ENCODE assay signal across 12 cellular contexts in the genomic region with DNA sequence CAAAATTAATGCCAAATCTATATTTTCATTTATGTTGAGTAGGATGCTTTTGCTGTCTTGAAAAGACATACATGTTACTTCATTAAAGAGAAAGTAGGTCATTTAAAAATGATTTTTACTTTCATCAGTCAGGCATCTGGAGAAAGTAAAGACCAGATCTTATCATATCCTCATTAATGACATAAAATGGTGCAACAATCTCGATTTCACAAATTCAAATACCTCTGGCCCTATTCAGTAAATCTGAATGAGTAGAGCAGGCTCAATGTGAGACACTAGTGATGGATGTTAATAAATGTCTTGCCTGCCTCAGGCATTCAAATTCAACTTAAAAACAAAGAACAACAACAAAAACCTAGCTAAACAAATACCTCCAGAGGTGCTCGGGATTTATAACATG.
DNase-seq lines count a peak whose midpoint lies in the region; ATAC-seq and TF ChIP-seq lines count a peak whose summit lies in the region.
"Had no signal": no experiment of that assay in that cellular context is flagged by ENCODE, and none has a peak within 500 bp of the region (broad histone marks: within the 10 kb centered on the region; RNA-seq: fewer than 3 reads in every experiment).

No MANE protein-coding gene starts in this region.

- H4K20me1 ChIP-seq in neural progenitor cell (ENCODE audit: low read depth), result no peaks in the 10 kb centered on the region
- H4K20me1 ChIP-seq: BLaER1 had no signal

- peaks cover 5% of the 10 kb centered on the region for H3K4me1 ChIP-seq in neural progenitor cell
- no peaks in the 10 kb centered on the region for H3K4me1 ChIP-seq in adrenal gland (replicated peaks in 1 of 2)
- no peaks in the 10 kb centered on the region for H3K4me1 ChIP-seq in CD8-positive, alpha-beta T cell (ENCODE audit: insufficient read depth, low read length)
- H3K4me1 ChIP-seq: BLaER1 had no signal

- TF ChIP-seq POLR2A in adrenal gland (IDR thresholded peaks at IDR 0.05), result no peak

- CTCF ChIA-PET in CD8-positive, alpha-beta T cell (lab: Charles Lee), result interaction anchor here (0.6 kb wide), 1 partner anchor 46 kb away, joined by 5 read pairs; no protein-coding TSS in a partner anchor

- no peaks in the 10 kb centered on the region for H3K79me2 ChIP-seq in neural progenitor cell (ENCODE audit: low read depth)

- peak overlapping the region; percentile 22 for H3K27ac ChIP-seq in neural progenitor cell
- no peak overlapping the region for H3K27ac ChIP-seq in adrenal gland
- H3K27ac ChIP-seq in CD8-positive, alpha-beta T cell (ENCODE audit: low read depth, low read length), result no peak overlapping the region
- H3K27ac ChIP-seq: BLaER1 had no signal

- H3K4me3 Mint-ChIP-seq in HFFc6 (no peak overlapping the region), neural progenitor cell (no peak overlapping the region)
- no peak overlapping the region for H3K4me3 Mint-ChIP-seq in CD8-positive, alpha-beta T cell
- H3K4me3 Mint-ChIP-seq: IgD-negative memory B cell had no signal

- H3K4me1 Mint-ChIP-seq in HFFc6 (ENCODE audit: low read depth) (no peaks in the 10 kb centered on the region; the same call in 1 of the 2 replicates), neural progenitor cell (peaks cover 16% of the 10 kb centered on the region)
- H3K4me1 Mint-ChIP-seq in CD8-positive, alpha-beta T cell (ENCODE audit: low read depth), result no peaks in the 10 kb centered on the region
- H3K4me1 Mint-ChIP-seq: IgD-negative memory B cell had no signal

- DNase-seq in EH (ENCODE audit: low read depth), result peak; percentile 54
- DNase-seq in HFFc6, result peak; percentile 13
- DNase-seq in neural progenitor cell (ENCODE audit: low spot score), result no peak
- no peak for DNase-seq in adrenal gland
- DNase-seq in CD8-positive, alpha-beta T cell, result no peak
- DNase-seq in germinal center (ENCODE audit: low spot score), result no peak
- DNase-seq: DMS53, HCEC 1CT, KG1 had no signal

- H3K36me3 ChIP-seq in neural progenitor cell (no peaks in the 10 kb centered on the region), adrenal gland (replicated peaks in 1 of 2) (no peaks in the 10 kb centered on the region)
- H3K36me3 ChIP-seq in CD8-positive, alpha-beta T cell (ENCODE audit: insufficient read depth, low read length), result no peaks in the 10 kb centered on the region
- H3K36me3 ChIP-seq: BLaER1 had no signal

- H3K9ac ChIP-seq in neural progenitor cell, result no peak overlapping the region
- H3K9ac ChIP-seq: BLaER1 had no signal

- H3K27me3 Mint-ChIP-seq in HFFc6 (ENCODE audit: insufficient read depth), result no peaks in the 10 kb centered on the region
- H3K27me3 Mint-ChIP-seq in neural progenitor cell (ENCODE audit: insufficient read depth, low read depth), result no peaks in the 10 kb centered on the region
- H3K27me3 Mint-ChIP-seq in CD8-positive, alpha-beta T cell (ENCODE audit: low read depth), result no peaks in the 10 kb centered on the region
- H3K27me3 Mint-ChIP-seq: IgD-negative memory B cell had no signal

- POLR2A ChIA-PET in CD8-positive, alpha-beta T cell (lab: Charles Lee), result no interaction called here

- H3K9me3 Mint-ChIP-seq in HFFc6, result no peaks in the 10 kb centered on the region
- peaks cover 5% of the 10 kb centered on the region for H3K9me3 Mint-ChIP-seq in neural progenitor cell
- H3K9me3 Mint-ChIP-seq in CD8-positive, alpha-beta T cell, result no peaks in the 10 kb centered on the region

- H3K27ac Mint-ChIP-seq in HFFc6 (no peak overlapping the region), neural progenitor cell (no peak overlapping the region)
- no peak overlapping the region for H3K27ac Mint-ChIP-seq in CD8-positive, alpha-beta T cell
- H3K27ac Mint-ChIP-seq: IgD-negative memory B cell had no signal

- no peak overlapping the region for H3K4me2 ChIP-seq in neural progenitor cell
- H3K4me2 ChIP-seq: BLaER1 had no signal

- H3K4me3 ChIP-seq in neural progenitor cell (no peak overlapping the region), adrenal gland (no peak overlapping the region)
- no peak overlapping the region for H3K4me3 ChIP-seq in CD8-positive, alpha-beta T cell (ENCODE audit: low read depth, low read length)
- H3K4me3 ChIP-seq: BLaER1 had no signal

- H3F3A ChIP-seq in neural progenitor cell (ENCODE audit: low read depth), result peaks cover 8% of the 10 kb centered on the region

- TF ChIP-seq CTCF in HFFc6 (IDR thresholded peaks at IDR 0.05), result no peak
- TF ChIP-seq CTCF in neural progenitor cell (IDR thresholded peaks at IDR 0.05), result no peak
- no peak for TF ChIP-seq CTCF in adrenal gland (IDR thresholded peaks at IDR 0.05)
- no peak for TF ChIP-seq CTCF in CD8-positive, alpha-beta T cell (IDR thresholded peaks at IDR 0.05)

- no peak for ATAC-seq in CD8-positive, alpha-beta T cell
- ATAC-seq in HG03025 (IDR thresholded peaks at IDR 0.05; ENCODE audit: low FRiP score, unreplicated experiment), result no peak

- H3K27me3 ChIP-seq in neural progenitor cell, result no peaks in the 10 kb centered on the region
- H3K27me3 ChIP-seq in adrenal gland, result no peaks in the 10 kb centered on the region
- H3K27me3 ChIP-seq in CD8-positive, alpha-beta T cell (ENCODE audit: insufficient read depth, low read length), result no peaks in the 10 kb centered on the region
- H3K27me3 ChIP-seq: BLaER1 had no signal

- H3K9me3 ChIP-seq in neural progenitor cell (ENCODE audit: low read depth) (no peaks in the 10 kb centered on the region), adrenal gland (replicated peaks in 1 of 3) (no peaks in the 10 kb centered on the region)
- H3K9me3 ChIP-seq in CD8-positive, alpha-beta T cell (ENCODE audit: low read length), result no peaks in the 10 kb centered on the region

- WGBS in adrenal gland, 4 donors, result 59 to 80% (median 64%) methylated on average over 2 of the region's 2 CpGs

- no peaks in the 10 kb centered on the region for H3K36me3 Mint-ChIP-seq in HFFc6 (ENCODE audit: low read depth)
- H3K36me3 Mint-ChIP-seq in neural progenitor cell, result peaks cover 3% of the 10 kb centered on the region
- H3K36me3 Mint-ChIP-seq in CD8-positive, alpha-beta T cell, result no peaks in the 10 kb centered on the region
- H3K36me3 Mint-ChIP-seq: IgD-negative memory B cell had no signal

- intact Hi-C loops in adrenal gland (cut with DNase I), result no loop called here
- intact Hi-C loops in CD8-positive, alpha-beta T cell (cut with DNase I, micrococcal nuclease), result no loop called here

- no peak overlapping the region for H2AFZ ChIP-seq in neural progenitor cell (replicated peaks)

Comparison
In these comparisons a context has a peak if more than half of its experiments do, and no peak if none do; other contexts are left out.
1. DNase-seq: peak in EH (single experiment) and HFFc6 (single experiment); none in neural progenitor cell (single experiment), adrenal gland (0 of 7), CD8-positive, alpha-beta T cell (0 of 7) and germinal center (single experiment).